In the genomic region with DNA sequence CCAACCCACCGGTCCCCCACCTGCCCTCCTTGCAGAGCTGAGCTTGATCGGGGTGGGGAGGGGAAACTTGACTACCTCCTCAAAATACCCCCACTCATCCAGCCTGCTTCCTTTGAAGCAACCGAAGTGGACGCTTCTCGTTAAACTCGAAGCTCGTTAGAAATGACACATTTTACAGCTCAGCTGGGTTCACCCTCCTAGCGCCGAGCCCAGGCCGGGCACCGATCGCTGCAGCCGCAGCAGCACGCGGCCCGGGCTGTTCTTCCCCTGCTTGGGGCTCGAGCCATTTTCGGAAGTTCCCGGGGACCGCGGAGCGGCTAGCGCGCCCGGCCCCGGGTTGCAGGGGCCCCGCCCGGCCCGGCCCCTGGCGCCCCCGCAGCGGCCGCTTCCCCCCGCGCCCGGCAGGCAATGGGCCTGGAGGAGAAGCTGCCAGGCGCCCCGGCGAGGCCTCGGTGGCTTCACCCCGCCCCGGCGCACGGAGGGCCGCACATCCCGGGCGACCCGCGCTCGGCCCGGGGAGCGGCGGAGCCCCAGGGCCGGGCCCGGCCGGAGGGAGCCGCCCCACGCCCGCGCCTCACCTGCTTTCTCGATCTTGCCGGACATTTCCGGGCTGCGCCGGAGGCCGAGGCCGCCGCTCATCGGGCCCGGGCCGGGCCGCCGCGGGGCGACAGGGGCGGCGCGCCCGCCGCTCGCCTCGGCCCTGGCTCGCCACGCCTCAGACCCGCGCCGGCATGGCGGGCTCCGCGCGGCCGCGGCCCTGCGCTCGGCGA, we compare ENCODE assay signal across 8 cellular contexts. TPM values are rescaled to one million over a fixed set of nuclear protein-coding genes. Genes with fewer than 3 reads are reported as not detected.
DNase-seq lines count a peak whose midpoint lies in the region; ATAC-seq and TF ChIP-seq lines count a peak whose summit lies in the region.

No MANE protein-coding gene starts in this region.

- POLR2A ChIA-PET in AG04450 (lab: Yijun Ruan, JAX): interaction anchor here (0.7 to 1.6 kb wide), 2 partner anchors 61 to 80 kb away, joined by 3 to 9 read pairs; no protein-coding TSS in a partner anchor
- POLR2A ChIA-PET in activated CD4-positive, alpha-beta memory T cell treated with anti-CD3 and anti-CD28 coated beads, Interleukin-2, amount 10 ng/mL, durations not matched to agents 7 days and 5 days (lab: Charles Lee): interaction anchor here (0.7 to 14.7 kb wide), 17 partner anchors 7 to 466 kb away, joined by 3 to 238 read pairs (median 5); a partner anchor contains a TSS

- TF ChIP-seq POLR2A in thyroid gland (IDR thresholded peaks at IDR 0.05): peak in 1 of 2 donors; percentile 34

- H3K27ac ChIP-seq in AG04450 (ENCODE audit: low read depth, low read length) (peak overlapping the region; percentile 21), HUES48 (ENCODE audit: low read depth, low read length) (peak overlapping the region; percentile 42), thyroid gland (peak overlapping the region; percentile 55 to 89 (median 84))

- H3K36me3 Mint-ChIP-seq in activated CD4-positive, alpha-beta memory T cell treated with anti-CD3 and anti-CD28 coated beads, Interleukin-2, amount 10 ng/mL, durations not matched to agents 7 days and 5 days (ENCODE audit: low read depth): peaks cover 39% of the 10 kb centered on the region
- H3K36me3 Mint-ChIP-seq in endothelial cell (ENCODE audit: low read depth, unreplicated experiment): peaks cover 19% of the 10 kb centered on the region

- H3K9ac ChIP-seq in HUES48 (ENCODE audit: low read depth, low read length): peak overlapping the region; percentile 78

- intact Hi-C loops in mucosa of descending colon (cut with DNase I, micrococcal nuclease): loop anchor here in 1 of 2 donors (10.0 kb wide), 1 partner anchor 65 kb away; no protein-coding TSS in a partner anchor
- intact Hi-C loops in thyroid gland (cut with DNase I): loop anchor here (5.0 kb wide), 1 partner anchor 132 kb away; no protein-coding TSS in a partner anchor

- no peak for DNase-seq in AG04450 (ENCODE audit: low read depth, low spot score)
- DNase-seq in activated CD4-positive, alpha-beta memory T cell treated with anti-CD3 and anti-CD28 coated beads, Interleukin-2, amount 10 ng/mL, durations not matched to agents 7 days and 5 days: peak; percentile 51
- no peak for DNase-seq in endothelial cell (ENCODE audit: low spot score)
- DNase-seq in mucosa of descending colon: peak in 2 of 3 donors; percentile 51 to 75
- DNase-seq in thyroid gland: peak; percentile 55 to 56
- DNase-seq in DMS114 treated with DMSO at 0.1 percent for 48 hours (lab: John Stamatoyannopoulos, UW; ENCODE audit: unreplicated experiment): no peak

- H3K9me3 ChIP-seq in AG04450 (ENCODE audit: control insufficient read depth, insufficient read depth, low read length) (no peaks in the 10 kb centered on the region; the same call in 1 of the 2 replicates), HUES48 (ENCODE audit: control insufficient read depth, insufficient read depth, low read length) (no peaks in the 10 kb centered on the region), mucosa of descending colon (no peaks in the 10 kb centered on the region), thyroid gland (no peaks in the 10 kb centered on the region)

- peaks cover 59% of the 10 kb centered on the region for H3K4me1 Mint-ChIP-seq in activated CD4-positive, alpha-beta memory T cell treated with anti-CD3 and anti-CD28 coated beads, Interleukin-2, amount 10 ng/mL, durations not matched to agents 7 days and 5 days
- peaks cover 52% of the 10 kb centered on the region for H3K4me1 Mint-ChIP-seq in endothelial cell (ENCODE audit: unreplicated experiment)

- 0 to 1% methylated on average over 9 to 12 of the region's 96 CpGs for WGBS in thyroid gland, 2 donors

- H3K36me3 ChIP-seq in HUES48 (ENCODE audit: control insufficient read depth, insufficient read depth, low read length) (peaks cover 8% of the 10 kb centered on the region; the same call in 1 of the 2 replicates), mucosa of descending colon (ENCODE audit: low read depth) (no peaks in the 10 kb centered on the region), thyroid gland (no peaks in the 10 kb centered on the region)

- ATAC-seq in GM19025 (IDR thresholded peaks at IDR 0.05; ENCODE audit: low read depth, unreplicated experiment) (peak; percentile 34), mucosa of descending colon (peak; percentile 33)

- H3K27me3 Mint-ChIP-seq in activated CD4-positive, alpha-beta memory T cell treated with anti-CD3 and anti-CD28 coated beads, Interleukin-2, amount 10 ng/mL, durations not matched to agents 7 days and 5 days: no peaks in the 10 kb centered on the region
- peaks cover 10% of the 10 kb centered on the region for H3K27me3 Mint-ChIP-seq in endothelial cell (ENCODE audit: unreplicated experiment)

- TF ChIP-seq CTCF in AG04450 (IDR thresholded peaks at IDR 0.05; ENCODE audit: low read depth, low read length) (no peak), endothelial cell (IDR thresholded peaks at IDR 0.05; ENCODE audit: unreplicated experiment) (no peak), mucosa of descending colon (IDR thresholded peaks at IDR 0.05) (no peak), thyroid gland (IDR thresholded peaks at IDR 0.05) (no peak)

- peaks cover 21% of the 10 kb centered on the region for H3K4me1 ChIP-seq in HUES48 (ENCODE audit: control insufficient read depth, insufficient read depth, low read length)
- peaks cover 42% of the 10 kb centered on the region for H3K4me1 ChIP-seq in mucosa of descending colon (ENCODE audit: low read depth)
- peaks cover 8 to 34% of the 10 kb centered on the region in 2 donors for H3K4me1 ChIP-seq in thyroid gland

- peak overlapping the region; percentile 97 for H3K4me3 Mint-ChIP-seq in activated CD4-positive, alpha-beta memory T cell treated with anti-CD3 and anti-CD28 coated beads, Interleukin-2, amount 10 ng/mL, durations not matched to agents 7 days and 5 days
- peak overlapping the region; percentile 99 for H3K4me3 Mint-ChIP-seq in endothelial cell (ENCODE audit: unreplicated experiment)

- peak overlapping the region; percentile 78 for H3K4me3 ChIP-seq in AG04450 (ENCODE audit: low read depth, low read length)
- peak overlapping the region; percentile 96 for H3K4me3 ChIP-seq in HUES48 (ENCODE audit: low read depth, low read length)
- peak overlapping the region; percentile 50 for H3K4me3 ChIP-seq in mucosa of descending colon
- peak overlapping the region in 2 of 3 donors; percentile 35 to 53 for H3K4me3 ChIP-seq in thyroid gland (replicated peaks in 1 of 3)

- H3K27me3 ChIP-seq in AG04450 (ENCODE audit: control insufficient read depth, insufficient read depth, low read length) (peaks cover 4% of the 10 kb centered on the region), HUES48 (ENCODE audit: control insufficient read depth, insufficient read depth, low read length) (no peaks in the 10 kb centered on the region), thyroid gland (no peaks in the 10 kb centered on the region)

- CTCF ChIA-PET in AG04450 (lab: Charles Lee): interaction anchor here (0.6 to 3.6 kb wide), 14 partner anchors 8 to 220 kb away, joined by 3 to 56 read pairs (median 5); no protein-coding TSS in a partner anchor
- CTCF ChIA-PET in activated CD4-positive, alpha-beta memory T cell treated with anti-CD3 and anti-CD28 coated beads, Interleukin-2, amount 10 ng/mL, durations not matched to agents 7 days and 5 days (lab: Charles Lee): interaction anchor here (0.8 to 7.9 kb wide), 21 partner anchors 12 to 366 kb away, joined by 3 to 78 read pairs (median 4); no protein-coding TSS in a partner anchor

- peak overlapping the region; percentile 92 for H3K27ac Mint-ChIP-seq in activated CD4-positive, alpha-beta memory T cell treated with anti-CD3 and anti-CD28 coated beads, Interleukin-2, amount 10 ng/mL, durations not matched to agents 7 days and 5 days
- peak overlapping the region; percentile 85 for H3K27ac Mint-ChIP-seq in endothelial cell (ENCODE audit: unreplicated experiment)

- H3K9me3 Mint-ChIP-seq in activated CD4-positive, alpha-beta memory T cell treated with anti-CD3 and anti-CD28 coated beads, Interleukin-2, amount 10 ng/mL, durations not matched to agents 7 days and 5 days: no peaks in the 10 kb centered on the region
- H3K9me3 Mint-ChIP-seq in endothelial cell (ENCODE audit: unreplicated experiment): no peaks in the 10 kb centered on the region

RNA-seq across cellular contexts. Expression of a gene that starts 0.5 kb away (rescaled TPM):
- 27.6 and 32.4 TPM in 2 replicates for polyA plus RNA-seq in AG04450 (2011; rRNA removed)
- 32.8 and 36.3 TPM in 2 replicates for polyA minus RNA-seq in AG04450 (2011; rRNA and poly(A)+ RNA removed)
- 100 to 1,000 TPM; 149 to 158 TPM for total RNA-seq in activated CD4-positive, alpha-beta memory T cell treated with anti-CD3 and anti-CD28 coated beads, Interleukin-2, amount 10 ng/mL, durations not matched to agents 7 days and 5 days
- 226 TPM for total RNA-seq in endothelial cell (ENCODE audit: unreplicated experiment)
- total RNA-seq in mucosa of descending colon: 100 to 1,000 TPM in 1 of 3 donors, 10 to 100 TPM in 2; 67.1 to 103 (median 84.2) TPM
- 10 to 100 TPM; 39.6 to 52.5 (median 44.9) TPM for total RNA-seq in thyroid gland

Comparison
In these comparisons a context has a peak if more than half of its experiments do, and no peak if none do; other contexts are left out.
1. DNase-seq: peak in activated CD4-positive, alpha-beta memory T cell treated with anti-CD3 and anti-CD28 coated beads, Interleukin-2, amount 10 ng/mL, durations not matched to agents 7 days and 5 days (single experiment), mucosa of descending colon (2 of 3) and thyroid gland (2 of 2); none in AG04450 (single experiment), endothelial cell (single experiment) and DMS114 treated with DMSO at 0.1 percent for 48 hours (single experiment).
2. H3K27ac ChIP-seq: peak in every context shown above with its lines; median percentile 84 in thyroid gland; 42 in HUES48; 21 in AG04450.
3. H3K4me3 ChIP-seq: peak in every context shown above with its lines; median percentile 96 in HUES48; 78 in AG04450; 50 in mucosa of descending colon; 44 in thyroid gland.